In the genomic region with DNA sequence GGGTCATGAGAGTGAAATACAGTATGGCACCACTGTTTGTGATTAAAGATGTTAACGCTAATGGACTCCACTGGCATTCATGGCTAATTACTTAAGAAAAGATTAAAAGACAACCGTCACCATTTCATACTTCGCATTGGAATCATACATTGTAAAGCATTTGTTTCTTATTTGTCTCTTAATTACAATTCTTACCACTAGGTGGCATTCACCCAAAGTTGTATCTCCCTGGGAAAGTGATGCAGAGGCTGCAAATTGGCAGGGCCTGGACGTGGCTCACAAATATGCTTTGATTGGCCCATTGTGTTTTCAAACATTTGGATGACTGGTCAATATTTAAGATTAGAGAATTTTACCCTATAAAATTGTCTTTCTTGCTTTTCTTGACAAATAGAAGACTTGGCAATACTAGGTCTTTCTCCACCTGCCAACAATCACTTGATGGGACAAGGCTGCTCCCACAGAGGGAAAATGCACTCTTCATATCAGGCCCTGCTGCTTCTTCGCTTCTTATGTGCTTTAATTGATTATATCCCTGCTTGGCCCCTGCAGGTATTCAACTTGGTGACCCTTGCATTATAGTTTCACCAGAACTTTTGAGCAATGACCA, we compare ENCODE assay signal across 8 cellular contexts.
DNase-seq lines count a peak whose midpoint lies in the region; ATAC-seq and TF ChIP-seq lines count a peak whose summit lies in the region.

No MANE protein-coding gene starts in this region.

- peak; percentile 37 to 39 for ATAC-seq in CD4-positive, CD25-positive, alpha-beta regulatory T cell (ENCODE audit: low read depth in 2 of 2)
- ATAC-seq in GM18519 (IDR thresholded peaks at IDR 0.05; ENCODE audit: low FRiP score, unreplicated experiment) (peak; percentile 50), left lobe of liver (peak; percentile 87), GM21786 (IDR thresholded peaks at IDR 0.05; ENCODE audit: unreplicated experiment) (no peak)
- ATAC-seq in central memory CD8-positive, alpha-beta T cell (replicated peaks; ENCODE audit: extremely low read depth, poor library complexity, severe bottlenecking) = peak; percentile 62

- no peak overlapping the region for H3K4me3 ChIP-seq in CD4-positive, CD25-positive, alpha-beta regulatory T cell (ENCODE audit: low read depth, low read length)
- H3K4me3 ChIP-seq in OCI-LY7 (ENCODE audit: low read depth, low read length, poor library complexity, severe bottlenecking) = no peak overlapping the region

- intact Hi-C loops in OCI-LY7 (cut with micrococcal nuclease; ENCODE audit: unreplicated experiment) = loop anchor here (2.0 to 5.0 kb wide), 3 partner anchors 109 to 266 kb away; no protein-coding TSS in a partner anchor

- POLR2A ChIA-PET in OCI-LY7 (lab: Charles Lee) = no interaction called here

- H3K9me2 ChIP-seq in OCI-LY7 (ENCODE audit: insufficient read depth, low read length) = no peaks in the 10 kb centered on the region

- BruUV-seq in OCI-LY7 (replicated peaks; lab: Mats Ljungman, UMichigan) = no TSS peak

- no peak overlapping the region for H3K4me2 ChIP-seq in OCI-LY7 (ENCODE audit: low read length)

- peak in 2 of 3 donors; percentile 47 to 57 for DNase-seq in CD4-positive, CD25-positive, alpha-beta regulatory T cell
- DNase-seq in HuH-7 (ENCODE audit: low spot score) = peak; percentile 32
- DNase-seq in OCI-LY7 (ENCODE audit: low spot score) = peak; percentile 65
- no peak for DNase-seq in central memory CD8-positive, alpha-beta T cell (ENCODE audit: low spot score in 2 of 2)
- no peak for DNase-seq in left lobe of liver (ENCODE audit: low spot score)
- no peak for DNase-seq in type B pancreatic cell (ENCODE audit: extremely low spot score, unreplicated experiment)

- CTCF ChIA-PET in OCI-LY7 (lab: Charles Lee; ENCODE audit: unreplicated experiment) = no interaction called here

- H3K36me3 Mint-ChIP-seq in CD4-positive, CD25-positive, alpha-beta regulatory T cell = no peaks in the 10 kb centered on the region
- no peaks in the 10 kb centered on the region for H3K36me3 Mint-ChIP-seq in central memory CD8-positive, alpha-beta T cell (ENCODE audit: insufficient read depth)
- H3K36me3 Mint-ChIP-seq in type B pancreatic cell = no peaks in the 10 kb centered on the region

- H3K9me3 Mint-ChIP-seq in CD4-positive, CD25-positive, alpha-beta regulatory T cell = no peaks in the 10 kb centered on the region
- no peaks in the 10 kb centered on the region for H3K9me3 Mint-ChIP-seq in central memory CD8-positive, alpha-beta T cell
- no peaks in the 10 kb centered on the region for H3K9me3 Mint-ChIP-seq in type B pancreatic cell

- no peaks in the 10 kb centered on the region for H3K9me3 ChIP-seq in CD4-positive, CD25-positive, alpha-beta regulatory T cell (ENCODE audit: control insufficient read depth in 2 of 2, low read length in 2 of 2)
- no peaks in the 10 kb centered on the region for H3K9me3 ChIP-seq in OCI-LY7 (ENCODE audit: low read length)

- no peaks in the 10 kb centered on the region for H3K36me3 ChIP-seq in CD4-positive, CD25-positive, alpha-beta regulatory T cell (ENCODE audit: control insufficient read depth, insufficient read depth, low read length)
- H3K36me3 ChIP-seq in OCI-LY7 (ENCODE audit: insufficient read depth, low read length) = no peaks in the 10 kb centered on the region

- peaks cover 5% of the 10 kb centered on the region; the same call in 1 of the 2 replicates for H4K20me1 ChIP-seq in OCI-LY7 (ENCODE audit: insufficient read depth, low read length)

- H3K4me1 ChIP-seq in CD4-positive, CD25-positive, alpha-beta regulatory T cell (ENCODE audit: control insufficient read depth, insufficient read depth, low read length, poor library complexity, severe bottlenecking) = no peaks in the 10 kb centered on the region
- no peaks in the 10 kb centered on the region for H3K4me1 ChIP-seq in OCI-LY7 (ENCODE audit: insufficient read depth, low read length, poor library complexity, severe bottlenecking)

- H3K27ac ChIP-seq in CD4-positive, CD25-positive, alpha-beta regulatory T cell (ENCODE audit: insufficient read depth, low read length, poor library complexity, severe bottlenecking) = no peak overlapping the region
- H3K27ac ChIP-seq in OCI-LY7 (ENCODE audit: low read depth, low read length, poor library complexity, severe bottlenecking) = no peak overlapping the region

- TF ChIP-seq CTCF in OCI-LY7 (conservative IDR thresholded peaks at IDR 0.05; ENCODE audit: low read length) (peak; percentile 85), type B pancreatic cell (conservative IDR thresholded peaks at IDR 0.05) (peak; percentile 83)

- no peak overlapping the region; the same call in 1 of the 2 replicates for H2AFZ ChIP-seq in OCI-LY7 (ENCODE audit: low read length)

- H3K27me3 ChIP-seq in CD4-positive, CD25-positive, alpha-beta regulatory T cell (ENCODE audit: control insufficient read depth, insufficient read depth, low read length) = peaks cover 7% of the 10 kb centered on the region

- H3K27ac Mint-ChIP-seq in CD4-positive, CD25-positive, alpha-beta regulatory T cell = no peak overlapping the region
- H3K27ac Mint-ChIP-seq in central memory CD8-positive, alpha-beta T cell (ENCODE audit: low read depth) = no peak overlapping the region
- no peak overlapping the region for H3K27ac Mint-ChIP-seq in type B pancreatic cell

- no peaks in the 10 kb centered on the region for H3K79me2 ChIP-seq in OCI-LY7 (ENCODE audit: insufficient read depth, low read depth, low read length)

- peaks cover 0 to 2% (median 0%) of the 10 kb centered on the region in 4 donors for H3K4me1 Mint-ChIP-seq in CD4-positive, CD25-positive, alpha-beta regulatory T cell
- H3K4me1 Mint-ChIP-seq in central memory CD8-positive, alpha-beta T cell = no peaks in the 10 kb centered on the region
- no peaks in the 10 kb centered on the region for H3K4me1 Mint-ChIP-seq in type B pancreatic cell (ENCODE audit: unreplicated experiment)

- no peak overlapping the region for H3K4me3 Mint-ChIP-seq in CD4-positive, CD25-positive, alpha-beta regulatory T cell
- H3K4me3 Mint-ChIP-seq in central memory CD8-positive, alpha-beta T cell = no peak overlapping the region
- no peak overlapping the region for H3K4me3 Mint-ChIP-seq in type B pancreatic cell

- peaks cover 18% of the 10 kb centered on the region for H3K27me3 Mint-ChIP-seq in CD4-positive, CD25-positive, alpha-beta regulatory T cell
- peaks cover 24% of the 10 kb centered on the region for H3K27me3 Mint-ChIP-seq in central memory CD8-positive, alpha-beta T cell
- H3K27me3 Mint-ChIP-seq in type B pancreatic cell = no peaks in the 10 kb centered on the region

Comparison
In these comparisons a context has a peak if more than half of its experiments do, and no peak if none do; other contexts are left out.
1. DNase-seq: peak in CD4-positive, CD25-positive, alpha-beta regulatory T cell (2 of 3), HuH-7 (single experiment) and OCI-LY7 (single experiment); none in central memory CD8-positive, alpha-beta T cell (0 of 2), left lobe of liver (single experiment) and type B pancreatic cell (single experiment).